ENCODE assay signal across 2 cellular contexts in the genomic region with DNA sequence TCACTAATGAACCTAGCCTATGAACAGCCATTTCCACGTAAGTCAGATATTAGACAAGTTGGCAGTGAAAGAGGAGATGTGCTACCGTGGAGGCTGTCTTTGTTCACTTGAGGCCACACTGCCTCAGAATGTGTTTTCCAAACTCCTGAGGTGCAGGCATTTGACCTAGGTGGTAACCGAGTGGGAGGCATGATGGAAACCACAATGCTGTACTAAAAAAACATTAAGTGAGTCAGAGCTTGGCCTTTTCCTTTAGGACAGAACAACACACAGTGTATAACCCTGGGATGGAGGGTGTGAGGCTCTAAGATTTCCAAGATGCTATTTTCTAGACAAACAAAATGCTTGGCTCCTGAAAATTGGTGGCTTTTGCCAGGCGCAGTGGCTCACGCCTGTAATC.
TF ChIP-seq lines count a peak whose summit lies in the region.

No MANE protein-coding gene starts in this region.

TF ChIP-seq in SK-N-SH, 30 proteins besides CTCF, POLR2A, EP300 and RAD21 (continued from another document):
- TF ChIP-seq, protein P1, sequence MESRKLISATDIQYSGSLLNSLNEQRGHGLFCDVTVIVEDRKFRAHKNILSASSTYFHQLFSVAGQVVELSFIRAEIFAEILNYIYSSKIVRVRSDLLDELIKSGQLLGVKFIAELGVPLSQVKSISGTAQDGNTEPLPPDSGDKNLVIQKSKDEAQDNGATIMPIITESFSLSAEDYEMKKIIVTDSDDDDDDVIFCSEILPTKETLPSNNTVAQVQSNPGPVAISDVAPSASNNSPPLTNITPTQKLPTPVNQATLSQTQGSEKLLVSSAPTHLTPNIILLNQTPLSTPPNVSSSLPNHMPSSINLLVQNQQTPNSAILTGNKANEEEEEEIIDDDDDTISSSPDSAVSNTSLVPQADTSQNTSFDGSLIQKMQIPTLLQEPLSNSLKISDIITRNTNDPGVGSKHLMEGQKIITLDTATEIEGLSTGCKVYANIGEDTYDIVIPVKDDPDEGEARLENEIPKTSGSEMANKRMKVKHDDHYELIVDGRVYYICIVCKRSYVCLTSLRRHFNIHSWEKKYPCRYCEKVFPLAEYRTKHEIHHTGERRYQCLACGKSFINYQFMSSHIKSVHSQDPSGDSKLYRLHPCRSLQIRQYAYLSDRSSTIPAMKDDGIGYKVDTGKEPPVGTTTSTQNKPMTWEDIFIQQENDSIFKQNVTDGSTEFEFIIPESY (IDR thresholded peaks at IDR 0.05; ENCODE audit: borderline replicate concordance, low read depth) = no peak
- TF ChIP-seq GABPA (IDR thresholded peaks at IDR 0.05; ENCODE audit: low read depth) = no peak

TF ChIP-seq in SK-N-SH treated with all-trans-retinoic acid at 6 μM for 48 hours, 23 proteins besides CTCF, POLR2A, EP300 and RAD21 (continued from another document):
- no peak for TF ChIP-seq POU6F1 (CRISPR knock-in tag; IDR thresholded peaks at IDR 0.05; ENCODE audit: borderline replicate concordance, low read depth)
- TF ChIP-seq, protein P2, sequence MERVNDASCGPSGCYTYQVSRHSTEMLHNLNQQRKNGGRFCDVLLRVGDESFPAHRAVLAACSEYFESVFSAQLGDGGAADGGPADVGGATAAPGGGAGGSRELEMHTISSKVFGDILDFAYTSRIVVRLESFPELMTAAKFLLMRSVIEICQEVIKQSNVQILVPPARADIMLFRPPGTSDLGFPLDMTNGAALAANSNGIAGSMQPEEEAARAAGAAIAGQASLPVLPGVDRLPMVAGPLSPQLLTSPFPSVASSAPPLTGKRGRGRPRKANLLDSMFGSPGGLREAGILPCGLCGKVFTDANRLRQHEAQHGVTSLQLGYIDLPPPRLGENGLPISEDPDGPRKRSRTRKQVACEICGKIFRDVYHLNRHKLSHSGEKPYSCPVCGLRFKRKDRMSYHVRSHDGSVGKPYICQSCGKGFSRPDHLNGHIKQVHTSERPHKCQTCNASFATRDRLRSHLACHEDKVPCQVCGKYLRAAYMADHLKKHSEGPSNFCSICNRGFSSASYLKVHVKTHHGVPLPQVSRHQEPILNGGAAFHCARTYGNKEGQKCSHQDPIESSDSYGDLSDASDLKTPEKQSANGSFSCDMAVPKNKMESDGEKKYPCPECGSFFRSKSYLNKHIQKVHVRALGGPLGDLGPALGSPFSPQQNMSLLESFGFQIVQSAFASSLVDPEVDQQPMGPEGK (CRISPR knock-in tag; IDR thresholded peaks at IDR 0.05; ENCODE audit: borderline replicate concordance) = no peak
- no peak for TF ChIP-seq ZNF8 (CRISPR knock-in tag; IDR thresholded peaks at IDR 0.05)
TF ChIP-seq in SK-N-SH treated with all-trans-retinoic acid at 6 μM for 48 hours: peak in this region for 0.
